ENCODE assay signal across 34 cellular contexts in genomic region chrY:8358161-8358560, GRCh38.
"Had no signal": no experiment of that assay in that cellular context is flagged by ENCODE, and none has a peak within 500 bp of the region (broad histone marks: within the 10 kb centered on the region; RNA-seq: fewer than 3 reads in every experiment).

No MANE protein-coding gene starts in this region.

- H3K36me3 Mint-ChIP-seq: activated naive CD4-positive, alpha-beta T cell treated with anti-CD3 and anti-CD28 coated beads, Interleukin-2, amount 10 ng/mL, durations not matched to agents 7 days and 5 days; activated naive CD4-positive, alpha-beta T cell treated with anti-CD3 and anti-CD28 coated beads, Interleukin-2, amount 50 U/mL, for 24 hours; activated naive CD4-positive, alpha-beta T cell treated with anti-CD3 and anti-CD28 coated beads, Interleukin-2, amount 50 U/mL, for 72 hours; activated naive CD8-positive, alpha-beta T cell; activated naive CD8-positive, alpha-beta T cell treated with anti-CD3 and anti-CD28 coated beads for 36 hours; activated naive CD8-positive, alpha-beta T cell treated with anti-CD3 and anti-CD28 coated beads, Interleukin-2, amount 10 ng/mL, durations not matched to agents 7 days and 5 days; brain had no signal

- H3K4me1 Mint-ChIP-seq: activated naive CD4-positive, alpha-beta T cell treated with anti-CD3 and anti-CD28 coated beads, Interleukin-2, amount 10 ng/mL, durations not matched to agents 7 days and 5 days; activated naive CD4-positive, alpha-beta T cell treated with anti-CD3 and anti-CD28 coated beads, Interleukin-2, amount 50 U/mL, for 24 hours; activated naive CD8-positive, alpha-beta T cell treated with anti-CD3 and anti-CD28 coated beads for 36 hours; activated naive CD8-positive, alpha-beta T cell treated with anti-CD3 and anti-CD28 coated beads, Interleukin-2, amount 10 ng/mL, durations not matched to agents 7 days and 5 days; activated naive CD8-positive, alpha-beta T cell treated with anti-CD3 and anti-CD28 coated beads, Interleukin-2, amount 50 U/mL, for 24 hours; activated T-helper 17 cell treated with anti-CD3 and anti-CD28 coated beads, Interleukin-2, amount 50 U/mL, for 72 hours; brain; central memory CD8-positive, alpha-beta T cell had no signal

- ATAC-seq: activated naive CD8-positive, alpha-beta T cell treated with anti-CD3 and anti-CD28 coated beads, Interleukin-2, amount 50 U/mL, for 24 hours; activated T-cell treated with anti-CD3 and anti-CD28 coated beads, Interleukin-2, amount 50 U/mL, for 4 hours; activated T-cell treated with anti-CD3 and anti-CD28 coated beads, Interleukin-2, amount 50 U/mL, for 72 hours; body of pancreas had no signal

- H3K4me3 Mint-ChIP-seq: activated naive CD4-positive, alpha-beta T cell treated with anti-CD3 and anti-CD28 coated beads for 36 hours; activated naive CD4-positive, alpha-beta T cell treated with anti-CD3 and anti-CD28 coated beads, Interleukin-2, amount 10 ng/mL, durations not matched to agents 7 days and 5 days; activated naive CD4-positive, alpha-beta T cell treated with anti-CD3 and anti-CD28 coated beads, Interleukin-2, amount 50 U/mL, for 24 hours; activated naive CD8-positive, alpha-beta T cell; activated naive CD8-positive, alpha-beta T cell treated with anti-CD3 and anti-CD28 coated beads for 36 hours; activated naive CD8-positive, alpha-beta T cell treated with anti-CD3 and anti-CD28 coated beads, Interleukin-2, amount 10 ng/mL, durations not matched to agents 7 days and 5 days; activated naive CD8-positive, alpha-beta T cell treated with anti-CD3 and anti-CD28 coated beads, Interleukin-2, amount 50 U/mL, for 24 hours; activated T-cell treated with anti-CD3 and anti-CD28 coated beads, Interleukin-2, amount 50 U/mL, for 24 hours; activated T-cell treated with anti-CD3 and anti-CD28 coated beads, Interleukin-2, amount 50 U/mL, for 4 hours; activated T-cell treated with anti-CD3 and anti-CD28 coated beads, Interleukin-2, amount 50 U/mL, for 72 hours; activated T-helper 1 cell treated with anti-CD3 and anti-CD28 coated beads, Interleukin-12 subunit alpha, Interleukin-12 subunit beta, Interleukin-2, Interleukin-4 antibody, amounts not matched to agents 30 ng/mL and 10 ng/mL and 1 ng/mL, durations not matched to agents 14 hours and 24 hours and 36 hours; activated T-helper 17 cell treated with anti-CD3 and anti-CD28 coated beads, Interleukin-2, amount 50 U/mL, for 72 hours; brain; central memory CD8-positive, alpha-beta T cell had no signal

- H3K27me3 Mint-ChIP-seq: activated naive CD4-positive, alpha-beta T cell treated with anti-CD3 and anti-CD28 coated beads, Interleukin-2, amount 10 ng/mL, durations not matched to agents 7 days and 5 days; activated naive CD4-positive, alpha-beta T cell treated with anti-CD3 and anti-CD28 coated beads, Interleukin-2, amount 50 U/mL, for 24 hours; activated naive CD8-positive, alpha-beta T cell; activated naive CD8-positive, alpha-beta T cell treated with anti-CD3 and anti-CD28 coated beads for 36 hours; activated naive CD8-positive, alpha-beta T cell treated with anti-CD3 and anti-CD28 coated beads, Interleukin-2, amount 10 ng/mL, durations not matched to agents 7 days and 5 days; activated naive CD8-positive, alpha-beta T cell treated with anti-CD3 and anti-CD28 coated beads, Interleukin-2, amount 50 U/mL, for 24 hours; activated T-cell treated with anti-CD3 and anti-CD28 coated beads, Interleukin-2, amount 50 U/mL, for 24 hours; activated T-helper 17 cell treated with anti-CD3 and anti-CD28 coated beads, Interleukin-2, amount 50 U/mL, for 72 hours; brain; central memory CD8-positive, alpha-beta T cell had no signal

- H3K9me3 Mint-ChIP-seq: activated naive CD4-positive, alpha-beta T cell treated with anti-CD3 and anti-CD28 coated beads for 36 hours; activated naive CD4-positive, alpha-beta T cell treated with anti-CD3 and anti-CD28 coated beads, Interleukin-2, amount 10 ng/mL, durations not matched to agents 7 days and 5 days; activated naive CD4-positive, alpha-beta T cell treated with anti-CD3 and anti-CD28 coated beads, Interleukin-2, amount 50 U/mL, for 24 hours; activated naive CD4-positive, alpha-beta T cell treated with anti-CD3 and anti-CD28 coated beads, Interleukin-2, amount 50 U/mL, for 72 hours; activated naive CD8-positive, alpha-beta T cell treated with anti-CD3 and anti-CD28 coated beads for 36 hours; activated naive CD8-positive, alpha-beta T cell treated with anti-CD3 and anti-CD28 coated beads, Interleukin-2, amount 10 ng/mL, durations not matched to agents 7 days and 5 days; activated naive CD8-positive, alpha-beta T cell treated with anti-CD3 and anti-CD28 coated beads, Interleukin-2, amount 50 U/mL, for 24 hours; activated T-cell treated with anti-CD3 and anti-CD28 coated beads, Interleukin-2, amount 50 U/mL, for 24 hours; activated T-cell treated with anti-CD3 and anti-CD28 coated beads, Interleukin-2, amount 50 U/mL, for 4 hours; activated T-cell treated with anti-CD3 and anti-CD28 coated beads, Interleukin-2, amount 50 U/mL, for 72 hours; activated T-helper 1 cell treated with anti-CD3 and anti-CD28 coated beads, Interleukin-12 subunit alpha, Interleukin-12 subunit beta, Interleukin-2, Interleukin-4 antibody, amounts not matched to agents 30 ng/mL and 10 ng/mL and 1 ng/mL, durations not matched to agents 14 hours and 24 hours and 36 hours; activated T-helper 17 cell treated with anti-CD3 and anti-CD28 coated beads, Interleukin-2, amount 50 U/mL, for 72 hours; activated T-helper 2 cell treated with anti-CD3 and anti-CD28 coated beads, Interferon-gamma antibody, Interleukin-2, Interleukin-4, amounts not matched to agents 10 μg/mL and 5 μg/mL and 100 μg/mL, durations not matched to agents 14 hours and 24 hours and 36 hours; brain; central memory CD8-positive, alpha-beta T cell had no signal

- H3K27ac Mint-ChIP-seq: activated naive CD4-positive, alpha-beta T cell treated with anti-CD3 and anti-CD28 coated beads for 36 hours; activated naive CD4-positive, alpha-beta T cell treated with anti-CD3 and anti-CD28 coated beads, Interleukin-2, amount 10 ng/mL, durations not matched to agents 7 days and 5 days; activated naive CD4-positive, alpha-beta T cell treated with anti-CD3 and anti-CD28 coated beads, Interleukin-2, amount 50 U/mL, for 24 hours; activated naive CD4-positive, alpha-beta T cell treated with anti-CD3 and anti-CD28 coated beads, Interleukin-2, amount 50 U/mL, for 72 hours; activated naive CD8-positive, alpha-beta T cell; activated naive CD8-positive, alpha-beta T cell treated with anti-CD3 and anti-CD28 coated beads for 36 hours; activated naive CD8-positive, alpha-beta T cell treated with anti-CD3 and anti-CD28 coated beads, Interleukin-2, amount 10 ng/mL, durations not matched to agents 7 days and 5 days; activated naive CD8-positive, alpha-beta T cell treated with anti-CD3 and anti-CD28 coated beads, Interleukin-2, amount 50 U/mL, for 24 hours; activated T-cell treated with anti-CD3 and anti-CD28 coated beads, Interleukin-2, amount 50 U/mL, for 24 hours; activated T-cell treated with anti-CD3 and anti-CD28 coated beads, Interleukin-2, amount 50 U/mL, for 72 hours; activated T-helper 1 cell treated with anti-CD3 and anti-CD28 coated beads, Interleukin-12 subunit alpha, Interleukin-12 subunit beta, Interleukin-2, Interleukin-4 antibody, amounts not matched to agents 30 ng/mL and 10 ng/mL and 1 ng/mL, durations not matched to agents 14 hours and 24 hours and 36 hours; activated T-helper 17 cell treated with anti-CD3 and anti-CD28 coated beads, Interleukin-2, amount 50 U/mL, for 72 hours; activated T-helper 2 cell treated with anti-CD3 and anti-CD28 coated beads, Interferon-gamma antibody, Interleukin-2, Interleukin-4, amounts not matched to agents 10 μg/mL and 5 μg/mL and 100 μg/mL, durations not matched to agents 14 hours and 24 hours and 36 hours; brain had no signal

- DNase-seq: activated effector memory CD4-positive, alpha-beta T cell treated with anti-CD3 and anti-CD28 coated beads, Interleukin-2, amount 50 U/mL, for 16 hours; activated effector memory CD4-positive, alpha-beta T cell treated with Interleukin-2 at 50 U/mL for 16 hours; activated gamma-delta T cell; activated gamma-delta T cell treated with Interleukin-2 at 50 U/mL for 16 hours; activated naive CD4-positive, alpha-beta T cell; activated naive CD4-positive, alpha-beta T cell treated with anti-CD3 and anti-CD28 coated beads for 36 hours; activated naive CD4-positive, alpha-beta T cell treated with anti-CD3 and anti-CD28 coated beads, Interleukin-2, amount 10 ng/mL, durations not matched to agents 7 days and 5 days; activated naive CD4-positive, alpha-beta T cell treated with anti-CD3 and anti-CD28 coated beads, Interleukin-2, amount 50 U/mL, for 16 hours; activated naive CD4-positive, alpha-beta T cell treated with Interleukin-2 at 50 U/mL for 16 hours; activated naive CD8-positive, alpha-beta T cell treated with anti-CD3 and anti-CD28 coated beads for 36 hours; activated naive CD8-positive, alpha-beta T cell treated with anti-CD3 and anti-CD28 coated beads, Interleukin-2, amount 10 ng/mL, durations not matched to agents 7 days and 5 days; activated naive CD8-positive, alpha-beta T cell treated with anti-CD3 and anti-CD28 coated beads, Interleukin-2, amount 50 U/mL, for 24 hours; activated T-cell treated with anti-CD3 and anti-CD28 coated beads, Interleukin-2, amount 50 U/mL, for 24 hours; activated T-cell treated with anti-CD3 and anti-CD28 coated beads, Interleukin-2, amount 50 U/mL, for 4 hours; activated T-cell treated with anti-CD3 and anti-CD28 coated beads, Interleukin-2, amount 50 U/mL, for 48 hours; activated T-cell treated with anti-CD3 and anti-CD28 coated beads, Interleukin-2, amount 50 U/mL, for 72 hours; adrenal gland; amniotic stem cell; amygdala; anterior cingulate cortex; aorta; body of pancreas; brain microvascular endothelial cell; caudate nucleus; central memory CD4-positive, alpha-beta T cell; cerebellar nuclear complex had no signal
